1 cellular context compared by ENCODE assay signal in genomic region chrX:132393090-132393884, GRCh38.
TF ChIP-seq lines count a peak whose summit lies in the region.

No MANE protein-coding gene starts in this region.

TF ChIP-seq in A549, 52 proteins besides CTCF, POLR2A, EP300 and RAD21 (continued from another document):
- TF ChIP-seq HMGXB4 (CRISPR knock-in tag; IDR thresholded peaks at IDR 0.05; ENCODE audit: borderline replicate concordance): no peak
- TF ChIP-seq NFE2L2 (conservative IDR thresholded peaks at IDR 0.05; ENCODE audit: low read length): no peak
- TF ChIP-seq FOXS1 (CRISPR knock-in tag; IDR thresholded peaks at IDR 0.05): no peak
- no peak for TF ChIP-seq RCOR1 (IDR thresholded peaks at IDR 0.05; ENCODE audit: low read depth, low read length)
- no peak for TF ChIP-seq USF2 (IDR thresholded peaks at IDR 0.05)
- TF ChIP-seq MAX (IDR thresholded peaks at IDR 0.05): no peak
- no peak for TF ChIP-seq CBX8 (IDR thresholded peaks at IDR 0.05)
- TF ChIP-seq GATA3 (IDR thresholded peaks at IDR 0.05; ENCODE audit: borderline replicate concordance): no peak
